In genomic region chr11:79663012-79663411, GRCh38 we compare ENCODE assay signal across 17 cellular contexts.
DNase-seq lines count a peak whose midpoint lies in the region; ATAC-seq and TF ChIP-seq lines count a peak whose summit lies in the region.
"Had no signal": no experiment of that assay in that cellular context is flagged by ENCODE, and none has a peak within 500 bp of the region (broad histone marks: within the 10 kb centered on the region; RNA-seq: fewer than 3 reads in every experiment).

No MANE protein-coding gene starts in this region.

- in situ Hi-C loops in GM13976 (cut with MboI; ENCODE audit: low sequenced_read_pairs, unreplicated experiment): loop anchor here (10.0 kb wide), 1 partner anchor 62 kb away; no protein-coding TSS in a partner anchor

- no peaks in the 10 kb centered on the region for H3K4me1 ChIP-seq in SJCRH30
- H3K4me1 ChIP-seq: lower lobe of right lung had no signal

- TF ChIP-seq CTCF in GM20000 (IDR thresholded peaks at IDR 0.05; ENCODE audit: extremely low read depth, missing control alignments) (no peak), GM13976 (IDR thresholded peaks at IDR 0.05; ENCODE audit: borderline replicate concordance, control extremely low read depth, extremely low read depth, insufficient read depth, missing control alignments) (no peak)

- H3K27me3 ChIP-seq in SJCRH30: no peaks in the 10 kb centered on the region

- no peaks in the 10 kb centered on the region for H3K36me3 ChIP-seq in SJCRH30
- H3K36me3 ChIP-seq: cardiac muscle cell, lower lobe of right lung had no signal

- H3K9me3 ChIP-seq in SJCRH30 (replicated peaks): no peaks in the 10 kb centered on the region
- H3K9me3 ChIP-seq: lower lobe of right lung had no signal

- ATAC-seq in GM18858 (IDR thresholded peaks at IDR 0.05; ENCODE audit: unreplicated experiment) (peak; percentile 55), HG02588 (IDR thresholded peaks at IDR 0.05; ENCODE audit: unreplicated experiment) (no peak)
- ATAC-seq: lower lobe of right lung had no signal

- H3K27ac ChIP-seq in SJCRH30: no peak overlapping the region
- H3K27ac ChIP-seq: C4-2B, cardiac muscle cell, lower lobe of right lung had no signal

- H3K4me3 ChIP-seq in SJCRH30: no peak overlapping the region
- H3K4me3 ChIP-seq: cardiac muscle cell, lower lobe of right lung had no signal

- peak; percentile 34 for DNase-seq in NCI-H1092 treated with DMSO at 0.1 percent for 48 hours (lab: John Stamatoyannopoulos, UW)
- peak; percentile 92 for DNase-seq in NCI-H345 treated with DMSO at 0.1 percent for 48 hours (lab: John Stamatoyannopoulos, UW; ENCODE audit: unreplicated experiment)
- DNase-seq in SJCRH30: peak; percentile 21 to 63
- DNase-seq in activated CD8-positive, alpha-beta memory T cell treated with anti-CD3 and anti-CD28 coated beads for 24 hours: no peak
- no peak for DNase-seq in GM20000 (ENCODE audit: low spot score)
- no peak for DNase-seq in GM13976 (ENCODE audit: low spot score)
- DNase-seq: activated CD4-positive, alpha-beta T cell treated with anti-CD3 and anti-CD28 coated beads, Interleukin-2, amount 50 U/mL, for 48 hours; activated CD4-positive, CD25-positive, alpha-beta regulatory T cell; aorta; lower lobe of right lung; NCI-H1694; NCI-H526; SW 1271 had no signal

Comparison
In these comparisons a context has a peak if more than half of its experiments do, and no peak if none do; other contexts are left out.
1. DNase-seq: peak in NCI-H1092 treated with DMSO at 0.1 percent for 48 hours (single experiment), NCI-H345 treated with DMSO at 0.1 percent for 48 hours (single experiment) and SJCRH30 (2 of 2); none in activated CD8-positive, alpha-beta memory T cell treated with anti-CD3 and anti-CD28 coated beads for 24 hours (single experiment), GM20000 (single experiment) and GM13976 (single experiment).